In genomic region chr9:122092611-122093506, GRCh38 we compare ENCODE assay signal across 8 cellular contexts. TPM values are rescaled to one million over a fixed set of nuclear protein-coding genes. Genes with fewer than 3 reads are reported as not detected.
A peak's percentile ranks its signal among the peaks of the same experiment; 100 is the strongest.
DNase-seq lines count a peak whose midpoint lies in the region; ATAC-seq, FAIRE-seq and TF ChIP-seq lines count a peak whose summit lies in the region.

Gene TTLL11, minus strand, starts transcription at chr9:122093308. Its CDS starts 160 bp downstream, at chr9:122093148.

- H3K36me3 ChIP-seq in kidney (ENCODE audit: control insufficient read depth in 1 of 2, insufficient read depth in 2 of 2, low read length in 2 of 2): no peaks in the 10 kb centered on the region

- H3K4me3 ChIP-seq in kidney (ENCODE audit: low read length in 2 of 2): peak within 1 kb of the TSS; percentile 65 to 71

- peak within 1 kb of the TSS; percentile 41 to 63 for H3K9ac ChIP-seq in kidney (ENCODE audit: low read length in 2 of 2)

- TF ChIP-seq CTCF in AG09319 (IDR thresholded peaks at IDR 0.05; ENCODE audit: low read depth, low read length): no peak
- TF ChIP-seq CTCF in kidney (IDR thresholded peaks at IDR 0.05; ENCODE audit: borderline replicate concordance, extremely low read depth, insufficient read depth): no peak

- H3K9me3 ChIP-seq in kidney (ENCODE audit: control insufficient read depth in 1 of 2, low read length in 2 of 2): no peaks in the 10 kb centered on the region

- DNase-seq in AG09319 (ENCODE audit: extremely low read depth, low read depth) (peak; percentile 81), NCI-H345 (lab: John Stamatoyannopoulos, UW) (peak; percentile 92), cerebellar cortex (ENCODE audit: low spot score) (peak; percentile 93), kidney (peak; percentile 99)
- peak; percentile 92 for DNase-seq in activated CD4-positive, CD25-positive, alpha-beta regulatory T cell treated with anti-CD3 and anti-CD28 coated beads, Interleukin-2, amount 50 U/mL, for 16 hours (ENCODE audit: low read depth, low spot score)
- peak; percentile 92 to 94 for DNase-seq in stimulated activated CD4-positive, alpha-beta T cell treated with anti-CD3 and anti-CD28 coated beads, Interleukin-15, amount 100 ng/mL, for 1 hour (ENCODE audit: low read depth in 1 of 2, low spot score in 1 of 2)

- ATAC-seq in GM19025 (IDR thresholded peaks at IDR 0.05; ENCODE audit: low read depth, unreplicated experiment) (peak; percentile 86), HG03280 (IDR thresholded peaks at IDR 0.05; ENCODE audit: unreplicated experiment) (peak; percentile 89)

- intact Hi-C loops in kidney (cut with DNase I): no loop called here

- no peak for FAIRE-seq in kidney (lab: Jason Lieb, UNC)

- H3K27ac ChIP-seq in kidney (ENCODE audit: low read depth in 2 of 2, low read length in 2 of 2): peak within 1 kb of the TSS; percentile 27 to 52

- peaks cover 9 to 19% of the 10 kb centered on the region in 2 donors for H3K4me1 ChIP-seq in kidney (ENCODE audit: control insufficient read depth in 1 of 2, insufficient read depth in 1 of 2, low read depth in 1 of 2, low read length in 2 of 2)

RNA-seq across cellular contexts. Expression of gene TTLL11, which starts in this region (rescaled TPM):
- total RNA-seq in kidney: 10.0 TPM
- polyA plus RNA-seq in kidney (ENCODE audit: insufficient read depth, low read depth, low replicate concordance): 2.3 TPM

Comparison
In these comparisons a context has a peak if more than half of its experiments do, and no peak if none do; other contexts are left out.
1. Peak in every context shown above with its lines: DNase-seq, ATAC-seq, H3K4me3 ChIP-seq and H3K27ac ChIP-seq.